Comparison of ENCODE assay signal across 7 cellular contexts in genomic region chr12:111766608-111767361, GRCh38. TPM values are rescaled to one million over a fixed set of nuclear protein-coding genes. Genes with fewer than 3 reads are reported as not detected.
DNase-seq lines count a peak whose midpoint lies in the region; TF ChIP-seq lines count a peak whose summit lies in the region.

Gene ALDH2, plus strand, starts transcription at chr12:111766933. Its CDS starts 50 bp downstream, at chr12:111766983.

- H3K4me3 ChIP-seq in skin epidermis = peak within 1 kb of the TSS; percentile 55 to 72 (median 65)

- peaks cover 52% of the 10 kb centered on the region for H3K27me3 Mint-ChIP-seq in T-helper 1 cell treated with Interleukin-12 subunit alpha and Interleukin-12 subunit beta and Interleukin-4 antibody, amounts not matched to agents 30 μg/mL and 1 μg/mL, for 36 hours (ENCODE audit: low read depth)

- H3K9me3 Mint-ChIP-seq in T-helper 1 cell treated with Interleukin-12 subunit alpha and Interleukin-12 subunit beta and Interleukin-4 antibody, amounts not matched to agents 30 μg/mL and 1 μg/mL, for 36 hours = no peaks in the 10 kb centered on the region

- H3K4me1 Mint-ChIP-seq in T-helper 1 cell treated with Interleukin-12 subunit alpha and Interleukin-12 subunit beta and Interleukin-4 antibody, amounts not matched to agents 30 μg/mL and 1 μg/mL, for 36 hours (ENCODE audit: low read depth) = peaks cover 8% of the 10 kb centered on the region

- peak; percentile 51 for TF ChIP-seq POLR2A in GM15510 (IDR thresholded peaks at IDR 0.05; ENCODE audit: borderline replicate concordance, extremely low read depth, insufficient read length)

- peak within 1 kb of the TSS in 20 of 21 experiments; percentile 58 to 89 (median 79) for H3K27ac ChIP-seq in skin epidermis

- peaks cover 2% of the 10 kb centered on the region for H3K36me3 Mint-ChIP-seq in T-helper 1 cell treated with Interleukin-12 subunit alpha and Interleukin-12 subunit beta and Interleukin-4 antibody, amounts not matched to agents 30 μg/mL and 1 μg/mL, for 36 hours (ENCODE audit: low read depth)

- DNase-seq in HT1080 (ENCODE audit: low read depth) = peak; percentile 59
- peak; percentile 93 for DNase-seq in cerebellum (ENCODE audit: low spot score)
- peak; percentile 95 for DNase-seq in islet precursor cell
- DNase-seq in Kasumi-1 (lab: John Stamatoyannopoulos, UW) = no peak

- H3K4me3 Mint-ChIP-seq in T-helper 1 cell treated with Interleukin-12 subunit alpha and Interleukin-12 subunit beta and Interleukin-4 antibody, amounts not matched to agents 30 μg/mL and 1 μg/mL, for 36 hours = peak within 1 kb of the TSS; percentile 74

- H3K27ac Mint-ChIP-seq in T-helper 1 cell treated with Interleukin-12 subunit alpha and Interleukin-12 subunit beta and Interleukin-4 antibody, amounts not matched to agents 30 μg/mL and 1 μg/mL, for 36 hours = no peak within 1 kb of the TSS

RNA-seq across cellular contexts. Expression of gene ALDH2, which starts in this region (rescaled TPM):
- total RNA-seq in HT1080 (2014; rRNA removed; shearing (Covaris generic)) = 31.7 and 41.3 TPM in 2 replicates
- 21.6 and 27.4 TPM in 2 replicates for polyA plus RNA-seq in HT1080 (2015; cell fraction: cytosol; rRNA removed)
- 30.8 and 31.9 TPM in 2 replicates for polyA plus RNA-seq in HT1080 (2015; cell fraction: nucleus; rRNA removed)
- total RNA-seq in cerebellum = 22.0 TPM

Comparison
In these comparisons a context has a peak if more than half of its experiments do, and no peak if none do; other contexts are left out.
1. DNase-seq: peak in HT1080 (single experiment), cerebellum (single experiment) and islet precursor cell (single experiment); none in Kasumi-1 (0 of 2).